In the genomic region with DNA sequence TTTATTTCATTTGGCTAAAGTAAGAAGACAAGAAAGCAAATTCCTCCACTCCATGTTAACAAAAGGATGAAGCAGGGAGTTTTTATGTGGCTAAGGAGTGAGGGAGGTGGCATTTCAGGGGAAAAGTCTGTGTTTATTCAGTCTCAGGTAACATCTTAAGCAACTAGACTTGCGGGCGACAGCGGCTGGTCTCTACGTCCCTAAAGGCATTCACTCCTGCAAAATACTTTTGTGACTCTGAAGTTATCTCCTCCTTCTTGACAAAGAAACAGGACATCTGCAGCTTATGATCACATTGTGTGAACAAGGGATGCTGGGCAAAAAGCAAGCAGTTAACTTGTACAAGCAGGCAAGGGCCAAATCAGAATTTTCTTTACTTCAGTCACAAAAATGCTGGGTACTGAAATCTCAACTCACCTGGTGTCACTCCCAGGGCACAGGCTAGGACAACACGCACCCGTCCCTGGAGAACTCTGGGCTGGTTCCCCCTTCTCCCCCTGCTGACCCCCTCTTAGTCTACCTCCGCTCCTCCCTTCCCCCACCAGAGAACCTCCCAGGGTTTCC, we compare ENCODE assay signal across 1 cellular context.
TF ChIP-seq lines count a peak whose summit lies in the region.

No MANE protein-coding gene starts in this region.

TF ChIP-seq in K562, 482 proteins besides CTCF, POLR2A, EP300 and RAD21 (continued from another document):
- TF ChIP-seq, protein P1, sequence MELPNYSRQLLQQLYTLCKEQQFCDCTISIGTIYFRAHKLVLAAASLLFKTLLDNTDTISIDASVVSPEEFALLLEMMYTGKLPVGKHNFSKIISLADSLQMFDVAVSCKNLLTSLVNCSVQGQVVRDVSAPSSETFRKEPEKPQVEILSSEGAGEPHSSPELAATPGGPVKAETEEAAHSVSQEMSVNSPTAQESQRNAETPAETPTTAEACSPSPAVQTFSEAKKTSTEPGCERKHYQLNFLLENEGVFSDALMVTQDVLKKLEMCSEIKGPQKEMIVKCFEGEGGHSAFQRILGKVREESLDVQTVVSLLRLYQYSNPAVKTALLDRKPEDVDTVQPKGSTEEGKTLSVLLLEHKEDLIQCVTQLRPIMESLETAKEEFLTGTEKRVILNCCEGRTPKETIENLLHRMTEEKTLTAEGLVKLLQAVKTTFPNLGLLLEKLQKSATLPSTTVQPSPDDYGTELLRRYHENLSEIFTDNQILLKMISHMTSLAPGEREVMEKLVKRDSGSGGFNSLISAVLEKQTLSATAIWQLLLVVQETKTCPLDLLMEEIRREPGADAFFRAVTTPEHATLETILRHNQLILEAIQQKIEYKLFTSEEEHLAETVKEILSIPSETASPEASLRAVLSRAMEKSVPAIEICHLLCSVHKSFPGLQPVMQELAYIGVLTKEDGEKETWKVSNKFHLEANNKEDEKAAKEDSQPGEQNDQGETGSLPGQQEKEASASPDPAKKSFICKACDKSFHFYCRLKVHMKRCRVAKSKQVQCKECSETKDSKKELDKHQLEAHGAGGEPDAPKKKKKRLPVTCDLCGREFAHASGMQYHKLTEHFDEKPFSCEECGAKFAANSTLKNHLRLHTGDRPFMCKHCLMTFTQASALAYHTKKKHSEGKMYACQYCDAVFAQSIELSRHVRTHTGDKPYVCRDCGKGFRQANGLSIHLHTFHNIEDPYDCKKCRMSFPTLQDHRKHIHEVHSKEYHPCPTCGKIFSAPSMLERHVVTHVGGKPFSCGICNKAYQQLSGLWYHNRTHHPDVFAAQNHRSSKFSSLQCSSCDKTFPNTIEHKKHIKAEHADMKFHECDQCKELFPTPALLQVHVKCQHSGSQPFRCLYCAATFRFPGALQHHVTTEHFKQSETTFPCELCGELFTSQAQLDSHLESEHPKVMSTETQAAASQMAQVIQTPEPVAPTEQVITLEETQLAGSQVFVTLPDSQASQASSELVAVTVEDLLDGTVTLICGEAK (IDR thresholded peaks at IDR 0.05) = no peak
- TF ChIP-seq, protein P1 (CRISPR knock-in tag; IDR thresholded peaks at IDR 0.05) = no peak
- TF ChIP-seq MLX (CRISPR knock-in tag; conservative IDR thresholded peaks at IDR 0.05) (0 out of 4 replicates have a peak, but pooled peaks of 1 of the 2 experiments have one; percentile 19), ZNF695 (CRISPR knock-in tag; IDR thresholded peaks at IDR 0.05) (no peak), NUFIP1 (IDR thresholded peaks at IDR 0.05; ENCODE audit: partially characterized antibody) (no peak), FOS (IDR thresholded peaks at IDR 0.05; ENCODE audit: extremely low read depth, insufficient read length) (no peak), DPF2 (IDR thresholded peaks at IDR 0.05) (no peak), ETV1 (tag; conservative IDR thresholded peaks at IDR 0.05; ENCODE audit: low read depth) (no peak), CHCHD3 (CRISPR knock-in tag; IDR thresholded peaks at IDR 0.05) (0 out of 2 replicates have a peak, but pooled peaks have one; percentile 45), GATA2 (CRISPR knock-in tag; IDR thresholded peaks at IDR 0.05) (no peak), STAT5A (IDR thresholded peaks at IDR 0.05; ENCODE audit: borderline replicate concordance, low read length) (no peak; the same call in 1 of the 2 replicates), MCM2 (IDR thresholded peaks at IDR 0.05; ENCODE audit: low read depth) (no peak), CEBPB (tag; IDR thresholded peaks at IDR 0.05) (no peak), MAFK (IDR thresholded peaks at IDR 0.05; ENCODE audit: low read length) (0 out of 2 replicates have a peak, but pooled peaks have one; percentile 21)
- TF ChIP-seq, protein P2, sequence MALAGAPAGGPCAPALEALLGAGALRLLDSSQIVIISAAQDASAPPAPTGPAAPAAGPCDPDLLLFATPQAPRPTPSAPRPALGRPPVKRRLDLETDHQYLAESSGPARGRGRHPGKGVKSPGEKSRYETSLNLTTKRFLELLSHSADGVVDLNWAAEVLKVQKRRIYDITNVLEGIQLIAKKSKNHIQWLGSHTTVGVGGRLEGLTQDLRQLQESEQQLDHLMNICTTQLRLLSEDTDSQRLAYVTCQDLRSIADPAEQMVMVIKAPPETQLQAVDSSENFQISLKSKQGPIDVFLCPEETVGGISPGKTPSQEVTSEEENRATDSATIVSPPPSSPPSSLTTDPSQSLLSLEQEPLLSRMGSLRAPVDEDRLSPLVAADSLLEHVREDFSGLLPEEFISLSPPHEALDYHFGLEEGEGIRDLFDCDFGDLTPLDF (CRISPR knock-in tag; IDR thresholded peaks at IDR 0.05) = 0 out of 2 replicates have a peak, but pooled peaks have one; percentile 32
- TF ChIP-seq, protein P3, sequence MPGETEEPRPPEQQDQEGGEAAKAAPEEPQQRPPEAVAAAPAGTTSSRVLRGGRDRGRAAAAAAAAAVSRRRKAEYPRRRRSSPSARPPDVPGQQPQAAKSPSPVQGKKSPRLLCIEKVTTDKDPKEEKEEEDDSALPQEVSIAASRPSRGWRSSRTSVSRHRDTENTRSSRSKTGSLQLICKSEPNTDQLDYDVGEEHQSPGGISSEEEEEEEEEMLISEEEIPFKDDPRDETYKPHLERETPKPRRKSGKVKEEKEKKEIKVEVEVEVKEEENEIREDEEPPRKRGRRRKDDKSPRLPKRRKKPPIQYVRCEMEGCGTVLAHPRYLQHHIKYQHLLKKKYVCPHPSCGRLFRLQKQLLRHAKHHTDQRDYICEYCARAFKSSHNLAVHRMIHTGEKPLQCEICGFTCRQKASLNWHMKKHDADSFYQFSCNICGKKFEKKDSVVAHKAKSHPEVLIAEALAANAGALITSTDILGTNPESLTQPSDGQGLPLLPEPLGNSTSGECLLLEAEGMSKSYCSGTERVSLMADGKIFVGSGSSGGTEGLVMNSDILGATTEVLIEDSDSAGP (CRISPR knock-in tag; IDR thresholded peaks at IDR 0.05) = no peak
- TF ChIP-seq, protein P4, sequence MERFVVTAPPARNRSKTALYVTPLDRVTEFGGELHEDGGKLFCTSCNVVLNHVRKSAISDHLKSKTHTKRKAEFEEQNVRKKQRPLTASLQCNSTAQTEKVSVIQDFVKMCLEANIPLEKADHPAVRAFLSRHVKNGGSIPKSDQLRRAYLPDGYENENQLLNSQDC (CRISPR knock-in tag; IDR thresholded peaks at IDR 0.05) = 0 out of 2 replicates have a peak, but pooled peaks have one; percentile 44
- TF ChIP-seq, protein P5, sequence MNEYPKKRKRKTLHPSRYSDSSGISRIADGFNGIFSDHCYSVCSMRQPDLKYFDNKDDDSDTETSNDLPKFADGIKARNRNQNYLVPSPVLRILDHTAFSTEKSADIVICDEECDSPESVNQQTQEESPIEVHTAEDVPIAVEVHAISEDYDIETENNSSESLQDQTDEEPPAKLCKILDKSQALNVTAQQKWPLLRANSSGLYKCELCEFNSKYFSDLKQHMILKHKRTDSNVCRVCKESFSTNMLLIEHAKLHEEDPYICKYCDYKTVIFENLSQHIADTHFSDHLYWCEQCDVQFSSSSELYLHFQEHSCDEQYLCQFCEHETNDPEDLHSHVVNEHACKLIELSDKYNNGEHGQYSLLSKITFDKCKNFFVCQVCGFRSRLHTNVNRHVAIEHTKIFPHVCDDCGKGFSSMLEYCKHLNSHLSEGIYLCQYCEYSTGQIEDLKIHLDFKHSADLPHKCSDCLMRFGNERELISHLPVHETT (CRISPR knock-in tag; conservative IDR thresholded peaks at IDR 0.05 in 1 of 2, IDR thresholded peaks at IDR 0.05 in 1 of 2) = no peak
